In the genomic region with DNA sequence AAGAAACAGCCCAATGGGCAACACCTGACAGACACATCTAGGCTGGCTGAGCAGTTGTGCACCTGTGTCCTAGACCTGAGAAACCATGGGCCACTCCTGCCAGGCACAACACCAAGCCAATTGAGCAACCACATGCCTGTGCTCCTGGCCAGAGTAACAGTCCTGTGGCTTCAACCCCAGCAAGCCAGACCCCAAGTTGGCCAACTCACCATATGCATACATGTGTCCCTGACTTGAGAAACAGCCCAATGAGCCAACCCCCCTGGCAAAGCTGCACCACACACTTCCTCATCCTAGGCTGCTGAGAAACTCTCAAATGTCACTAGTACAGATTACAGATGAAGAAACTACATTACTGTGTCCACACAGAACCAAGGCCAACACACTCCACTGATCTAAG, we compare ENCODE assay signal across 14 cellular contexts. TPM values are rescaled to one million over a fixed set of nuclear protein-coding genes. Genes with fewer than 3 reads are reported as not detected.
DNase-seq lines count a peak whose midpoint lies in the region; ATAC-seq, FAIRE-seq and TF ChIP-seq lines count a peak whose summit lies in the region.
"Had no signal": no experiment of that assay in that cellular context is flagged by ENCODE, and none has a peak within 500 bp of the region (broad histone marks: within the 10 kb centered on the region; RNA-seq: fewer than 3 reads in every experiment).

No MANE protein-coding gene starts in this region.

- peak; percentile 72 to 88 for ATAC-seq in gastrocnemius medialis
- ATAC-seq in GM18870 (IDR thresholded peaks at IDR 0.05; ENCODE audit: unreplicated experiment): no peak

- TF ChIP-seq CTCF in H1 (IDR thresholded peaks at IDR 0.05; ENCODE audit: control extremely low read depth in 1 of 3, insufficient read depth in 1 of 3, low read depth in 1 of 3, low read length in 3 of 3) (no peak), gastrocnemius medialis (IDR thresholded peaks at IDR 0.05 in 4 of 5, conservative IDR thresholded peaks at IDR 0.05 in 1 of 5) (no peak)

- no peak for DNase-seq in activated naive CD4-positive, alpha-beta T cell treated with anti-CD3 and anti-CD28 coated beads for 36 hours
- DNase-seq in activated naive CD4-positive, alpha-beta T cell treated with Interleukin-2 at 50 U/mL for 16 hours: no peak
- DNase-seq in NOMO-1 (lab: John Stamatoyannopoulos, UW; ENCODE audit: unreplicated experiment in 2 of 2) (peak; percentile 81 to 88), H1 (ENCODE audit: low read depth in 1 of 2, low spot score in 2 of 2) (no peak), gastrocnemius medialis (peak; percentile 79 to 97), GOT3 (lab: John Stamatoyannopoulos, UW) (no peak), SW 1271 (lab: John Stamatoyannopoulos, UW) (no peak)
- DNase-seq: NCI-H774; ovary; stimulated activated CD4-positive, alpha-beta T cell treated with anti-CD3 and anti-CD28 coated beads, Interleukin-4, amount 100 ng/mL, for 4 hours; WERI-Rb-1 had no signal

- in situ Hi-C loops in gastrocnemius medialis (cut with MboI; ENCODE audit: low sequenced_read_pairs in 4 of 4): no loop called here

- H2BK120ac ChIP-seq in H1 (replicated peaks; ENCODE audit: low read depth, low read length): no peak overlapping the region

- no peaks in the 10 kb centered on the region for H3K27me3 Mint-ChIP-seq in activated naive CD4-positive, alpha-beta T cell treated with anti-CD3 and anti-CD28 coated beads for 36 hours (ENCODE audit: low read depth)

- H3K23ac ChIP-seq in H1 (ENCODE audit: insufficient read length): no peak overlapping the region

- peaks cover 23% of the 10 kb centered on the region for H3K79me1 ChIP-seq in H1 (ENCODE audit: low read depth, low read length)

- no peak overlapping the region for H3K14ac ChIP-seq in H1 (ENCODE audit: insufficient read length)

- H4K91ac ChIP-seq in H1 (replicated peaks; ENCODE audit: insufficient read length, low read length): no peak overlapping the region

- H3K36me3 ChIP-seq in H1 (ENCODE audit: control insufficient read depth in 2 of 4, insufficient read depth in 4 of 4, low read length in 3 of 4) (no peaks in the 10 kb centered on the region), gastrocnemius medialis (no peaks in the 10 kb centered on the region)
- H3K36me3 ChIP-seq: ovary, thoracic aorta had no signal

- no peak overlapping the region for H3K27ac ChIP-seq in H1 (ENCODE audit: low read depth, low read length)
- H3K27ac ChIP-seq in gastrocnemius medialis: peak overlapping the region; percentile 83 to 86 (median 85)
- H3K27ac ChIP-seq: ovary, thoracic aorta, WERI-Rb-1 had no signal

- peaks cover 13% of the 10 kb centered on the region for H3K9me3 Mint-ChIP-seq in activated naive CD4-positive, alpha-beta T cell treated with anti-CD3 and anti-CD28 coated beads for 36 hours

- CTCF ChIA-PET in activated naive CD4-positive, alpha-beta T cell treated with anti-CD3 and anti-CD28 coated beads for 36 hours (lab: Charles Lee): interaction anchor here (1.0 kb wide), 1 partner anchor 8 kb away, joined by 3 read pairs; no protein-coding TSS in a partner anchor
- CTCF ChIA-PET in H1 (lab: Charles Lee; ENCODE audit: partially characterized antibody): interaction anchor here (0.6 to 4.8 kb wide), 5 partner anchors 8 to 26 kb away, joined by 3 to 24 read pairs (median 3); no protein-coding TSS in a partner anchor

- no peak overlapping the region for H3K18ac ChIP-seq in H1 (ENCODE audit: extremely low read depth, low read length)

- H4K5ac ChIP-seq in H1 (ENCODE audit: insufficient read length, low read depth, low read length): no peak overlapping the region

- no peak overlapping the region for H2AK5ac ChIP-seq in H1 (ENCODE audit: low read depth, low read length)

- FAIRE-seq in H1 (lab: Jason Lieb, UNC): no peak
- FAIRE-seq: islet of Langerhans had no signal

- peaks cover 0 to 8% (median 2%) of the 10 kb centered on the region in 4 experiments; a peak in 2 of 7 replicates for H3K4me1 ChIP-seq in H1 (replicated peaks in 1 of 4; ENCODE audit: control insufficient read depth in 3 of 4, insufficient read depth in 4 of 4, low read length in 3 of 4)
- H3K4me1 ChIP-seq in gastrocnemius medialis: peaks cover 53 to 59% of the 10 kb centered on the region in 2 donors

- H3K27ac Mint-ChIP-seq in activated naive CD4-positive, alpha-beta T cell treated with anti-CD3 and anti-CD28 coated beads for 36 hours: peak overlapping the region; percentile 11

- no peak overlapping the region for H2AFZ ChIP-seq in H1 (ENCODE audit: low read length)

- peak overlapping the region; percentile 83 for H4K8ac ChIP-seq in H1 (ENCODE audit: extremely low read depth, insufficient read depth, low read length)

- intact Hi-C loops in activated naive CD4-positive, alpha-beta T cell treated with anti-CD3 and anti-CD28 coated beads for 36 hours (cut with micrococcal nuclease): no loop called here
- intact Hi-C loops in gastrocnemius medialis (cut with DNase I; ENCODE audit: low total_unique reads): loop anchor here (2.0 to 10.0 kb wide), 3 partner anchors 36 to 330 kb away; partner anchors contain the start of genes USP34 and XPO1

- no peak overlapping the region for H3K9ac ChIP-seq in H1 (replicated peaks in 1 of 4; ENCODE audit: extremely low read depth in 1 of 4, low read depth in 3 of 4, low read length in 3 of 4)

- TF ChIP-seq POLR2A in H1 (IDR thresholded peaks at IDR 0.05; ENCODE audit: control extremely low read depth in 1 of 2, low read depth in 2 of 2, low read length in 2 of 2) (no peak), gastrocnemius medialis (IDR thresholded peaks at IDR 0.05) (no peak)

- POLR2A ChIA-PET in H1 (lab: Charles Lee; ENCODE audit: partially characterized antibody): interaction anchor here (1.3 kb wide), 1 partner anchor 102 kb away, joined by 3 read pairs; no protein-coding TSS in a partner anchor

- H4K20me1 ChIP-seq in H1 (replicated peaks in 1 of 2; ENCODE audit: control insufficient read depth in 1 of 2, insufficient read depth in 2 of 2, low read length in 2 of 2): peaks cover 17 to 24% of the 10 kb centered on the region in 2 experiments

- H2BK12ac ChIP-seq in H1 (ENCODE audit: low read depth, low read length): no peak overlapping the region

- no peak overlapping the region for H2BK15ac ChIP-seq in H1 (ENCODE audit: low read length)

- peaks cover 55% of the 10 kb centered on the region for H3K4me1 Mint-ChIP-seq in activated naive CD4-positive, alpha-beta T cell treated with anti-CD3 and anti-CD28 coated beads for 36 hours (ENCODE audit: low read depth)

- no peak for TF ChIP-seq RAD21 in H1 (IDR thresholded peaks at IDR 0.05 in 1 of 2, conservative IDR thresholded peaks at IDR 0.05 in 1 of 2; ENCODE audit: low read depth in 2 of 2, low read length in 2 of 2)

- TF ChIP-seq EP300 in H1 (IDR thresholded peaks at IDR 0.05; ENCODE audit: borderline replicate concordance in 1 of 2, low read depth in 2 of 2, low read length in 2 of 2): no peak

- H3K56ac ChIP-seq in H1 (replicated peaks; ENCODE audit: insufficient read length, low read depth, low read length): no peak overlapping the region

- H3K27me3 ChIP-seq in H1 (replicated peaks in 1 of 4; ENCODE audit: control insufficient read depth in 3 of 4, extremely low read depth in 1 of 4, insufficient read depth in 3 of 4, low read length in 3 of 4) (no peaks in the 10 kb centered on the region), gastrocnemius medialis (no peaks in the 10 kb centered on the region)
- H3K27me3 ChIP-seq: ovary had no signal

- no peak overlapping the region for H3K4me2 ChIP-seq in H1 (ENCODE audit: insufficient read depth in 1 of 2, low read depth in 2 of 2, low read length in 2 of 2)

- no peaks in the 10 kb centered on the region for H3K23me2 ChIP-seq in H1 (ENCODE audit: low read depth, low read length)

- H2BK20ac ChIP-seq in H1 (ENCODE audit: low read length): no peak overlapping the region

- peaks cover 22 to 97% of the 10 kb centered on the region in 2 experiments for H3K79me2 ChIP-seq in H1 (ENCODE audit: control insufficient read depth in 1 of 2, insufficient read depth in 2 of 2, low read length in 2 of 2)

- H3K4me3 Mint-ChIP-seq in activated naive CD4-positive, alpha-beta T cell treated with anti-CD3 and anti-CD28 coated beads for 36 hours: no peak overlapping the region

- H3K9me3 ChIP-seq in H1 (ENCODE audit: insufficient read depth in 2 of 2, low read depth in 1 of 2, low read length in 1 of 2): no peaks in the 10 kb centered on the region
- no peaks in the 10 kb centered on the region for H3K9me3 ChIP-seq in gastrocnemius medialis
- H3K9me3 ChIP-seq: ovary, thoracic aorta had no signal

- H3K4ac ChIP-seq in H1 (replicated peaks; ENCODE audit: insufficient read length, low read depth, low read length): no peak overlapping the region

- peak overlapping the region; percentile 22; the same call in 1 of the 2 replicates for H2BK5ac ChIP-seq in H1 (ENCODE audit: low read depth, low read length)

- H3K36me3 Mint-ChIP-seq in activated naive CD4-positive, alpha-beta T cell treated with anti-CD3 and anti-CD28 coated beads for 36 hours (ENCODE audit: low read depth): peaks cover 11% of the 10 kb centered on the region

- no peak overlapping the region for H3K4me3 ChIP-seq in H1 (ENCODE audit: extremely low read depth in 1 of 4, insufficient read depth in 2 of 4, low read depth in 3 of 4, low read length in 4 of 4)
- no peak overlapping the region for H3K4me3 ChIP-seq in gastrocnemius medialis
- H3K4me3 ChIP-seq: ovary, thoracic aorta had no signal

TF ChIP-seq in H1, 55 proteins besides CTCF, POLR2A, EP300 and RAD21 (continues in another document):
- TF ChIP-seq, protein P1, sequence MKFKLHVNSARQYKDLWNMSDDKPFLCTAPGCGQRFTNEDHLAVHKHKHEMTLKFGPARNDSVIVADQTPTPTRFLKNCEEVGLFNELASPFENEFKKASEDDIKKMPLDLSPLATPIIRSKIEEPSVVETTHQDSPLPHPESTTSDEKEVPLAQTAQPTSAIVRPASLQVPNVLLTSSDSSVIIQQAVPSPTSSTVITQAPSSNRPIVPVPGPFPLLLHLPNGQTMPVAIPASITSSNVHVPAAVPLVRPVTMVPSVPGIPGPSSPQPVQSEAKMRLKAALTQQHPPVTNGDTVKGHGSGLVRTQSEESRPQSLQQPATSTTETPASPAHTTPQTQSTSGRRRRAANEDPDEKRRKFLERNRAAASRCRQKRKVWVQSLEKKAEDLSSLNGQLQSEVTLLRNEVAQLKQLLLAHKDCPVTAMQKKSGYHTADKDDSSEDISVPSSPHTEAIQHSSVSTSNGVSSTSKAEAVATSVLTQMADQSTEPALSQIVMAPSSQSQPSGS (IDR thresholded peaks at IDR 0.05; ENCODE audit: low read length): no peak

RNA-seq across cellular contexts. Expression of gene USP34, which starts 36.6 kb away (rescaled TPM):
- total RNA-seq in activated naive CD4-positive, alpha-beta T cell treated with anti-CD3 and anti-CD28 coated beads for 36 hours: 10 to 100 TPM; 59.5 to 60.4 TPM
- total RNA-seq in H1 (2021; fragmentation: NEBNext Ultra II Directional; extraction: Animal tissue kit (Norgen Biotek cat#: 25700)): 80.9 and 91.7 TPM in 2 replicates
- 30.0 and 56.7 TPM in 2 replicates for polyA plus RNA-seq in H1 (2011; rRNA removed)
- 37.6 TPM for polyA plus RNA-seq in H1 (2011; cell fraction: cytosol; rRNA removed)
- polyA plus RNA-seq in H1 (2011; cell fraction: nucleus; rRNA removed): 54.2 TPM
- 33.4 to 53.6 TPM (median 40.8 TPM) in 4 replicates for polyA plus RNA-seq in H1 (2012, experiment 1 of 2)
- 3.0 TPM for polyA plus RNA-seq in H1 (2012, experiment 2 of 2)
- 45.7 TPM for polyA plus RNA-seq in H1 (2013, experiment 1 of 2)
- polyA plus RNA-seq in H1 (2013, experiment 2 of 2): 43.0 TPM
- 158 and 233 TPM in 2 replicates for polyA minus RNA-seq in H1 (2011; rRNA and poly(A)+ RNA removed)
- polyA minus RNA-seq in H1 (2011; cell fraction: cytosol; rRNA and poly(A)+ RNA removed): 56.2 TPM
- polyA minus RNA-seq in H1 (2011; cell fraction: nucleus; rRNA and poly(A)+ RNA removed): 260 TPM
- 100 to 1,000 TPM in 1 of 4 donors, 10 to 100 TPM in 3; 64.5 to 150 (median 76.3) TPM for total RNA-seq in gastrocnemius medialis

Comparison
In these comparisons a context has a peak if more than half of its experiments do, and no peak if none do; other contexts are left out.
1. DNase-seq: peak in NOMO-1 (2 of 2) and gastrocnemius medialis (2 of 2); none in activated naive CD4-positive, alpha-beta T cell treated with anti-CD3 and anti-CD28 coated beads for 36 hours (single experiment), activated naive CD4-positive, alpha-beta T cell treated with Interleukin-2 at 50 U/mL for 16 hours (single experiment), H1 (0 of 2), GOT3 (single experiment) and SW 1271 (0 of 2).